ENCODE assay signal across 14 cellular contexts in genomic region chr2:30548386-30548785, GRCh38.
DNase-seq lines count a peak whose midpoint lies in the region; ATAC-seq and TF ChIP-seq lines count a peak whose summit lies in the region.
"Had no signal": no experiment of that assay in that cellular context is flagged by ENCODE, and none has a peak within 500 bp of the region (broad histone marks: within the 10 kb centered on the region; RNA-seq: fewer than 3 reads in every experiment).

No MANE protein-coding gene starts in this region.

- H4K20me1 ChIP-seq in hepatocyte (ENCODE audit: insufficient read depth, poor library complexity, severe bottlenecking) (no peaks in the 10 kb centered on the region), neural progenitor cell (ENCODE audit: low read depth) (peaks cover 8% of the 10 kb centered on the region)
- H4K20me1 ChIP-seq: BLaER1 treated with 17β-estradiol and CSF1 and Interleukin-3, amounts not matched to agents 10 nM and 100 nM had no signal

- H3K4me2 ChIP-seq in hepatocyte (peak overlapping the region; percentile 2), neural progenitor cell (no peak overlapping the region)
- H3K4me2 ChIP-seq: BLaER1 treated with 17β-estradiol and CSF1 and Interleukin-3, amounts not matched to agents 10 nM and 100 nM had no signal

- H3K9ac ChIP-seq in HUES6 (ENCODE audit: low read length) (no peak overlapping the region), neural progenitor cell (no peak overlapping the region)
- H3K9ac ChIP-seq: BLaER1 treated with 17β-estradiol and CSF1 and Interleukin-3, amounts not matched to agents 10 nM and 100 nM had no signal

- BruUV-seq in Caco-2 (replicated peaks; lab: Mats Ljungman, UMichigan): no TSS peak

- H3K27ac ChIP-seq in HUES6 (ENCODE audit: low read depth, low read length): peak overlapping the region; percentile 72
- peak overlapping the region; percentile 27 for H3K27ac ChIP-seq in hepatocyte
- H3K27ac ChIP-seq in neural progenitor cell: no peak overlapping the region
- H3K27ac ChIP-seq: BLaER1 treated with 17β-estradiol and CSF1 and Interleukin-3, amounts not matched to agents 10 nM and 100 nM had no signal

- H3K27me3 Mint-ChIP-seq in Caco-2 (ENCODE audit: insufficient read depth, unreplicated experiment) (no peaks in the 10 kb centered on the region), neural progenitor cell (ENCODE audit: insufficient read depth, low read depth) (no peaks in the 10 kb centered on the region)
- H3K27me3 Mint-ChIP-seq: CD4-positive, CD25-positive, alpha-beta regulatory T cell; IgD-negative memory B cell had no signal

- TF ChIP-seq CTCF in Caco-2 (IDR thresholded peaks at IDR 0.05; ENCODE audit: insufficient read depth in 1 of 2, low read depth in 1 of 2, low read length in 1 of 2, severe bottlenecking in 1 of 2, unreplicated experiment in 1 of 2) (no peak), hepatocyte (IDR thresholded peaks at IDR 0.05; ENCODE audit: poor library complexity) (no peak), neural progenitor cell (IDR thresholded peaks at IDR 0.05) (no peak)

- ATAC-seq in GM19324 (IDR thresholded peaks at IDR 0.05; ENCODE audit: low FRiP score, unreplicated experiment) (no peak), GM21723 (IDR thresholded peaks at IDR 0.05; ENCODE audit: unreplicated experiment) (no peak)

- H3K4me1 Mint-ChIP-seq in Caco-2 (ENCODE audit: low read depth, unreplicated experiment) (peaks cover 51% of the 10 kb centered on the region), neural progenitor cell (no peaks in the 10 kb centered on the region)

- H3K27ac Mint-ChIP-seq in Caco-2 (ENCODE audit: unreplicated experiment) (peak overlapping the region; percentile 37), neural progenitor cell (peak overlapping the region; percentile 11)
- H3K27ac Mint-ChIP-seq: CD4-positive, CD25-positive, alpha-beta regulatory T cell had no signal

- H3F3A ChIP-seq in neural progenitor cell (ENCODE audit: low read depth): no peaks in the 10 kb centered on the region

- no peaks in the 10 kb centered on the region for H3K79me2 ChIP-seq in hepatocyte
- no peaks in the 10 kb centered on the region for H3K79me2 ChIP-seq in neural progenitor cell (ENCODE audit: low read depth)

- no peaks in the 10 kb centered on the region for H3K27me3 ChIP-seq in Caco-2 (replicated peaks; ENCODE audit: control insufficient read depth, insufficient read depth, low read length)
- H3K27me3 ChIP-seq in HUES6 (ENCODE audit: control insufficient read depth, insufficient read depth, low read length): no peaks in the 10 kb centered on the region
- no peaks in the 10 kb centered on the region for H3K27me3 ChIP-seq in hepatocyte
- H3K27me3 ChIP-seq in neural progenitor cell: no peaks in the 10 kb centered on the region
- H3K27me3 ChIP-seq: BLaER1 treated with 17β-estradiol and CSF1 and Interleukin-3, amounts not matched to agents 10 nM and 100 nM had no signal

- CTCF ChIA-PET in Caco-2 (lab: Charles Lee): interaction anchor here (1.1 to 1.3 kb wide), 3 partner anchors 138 to 383 kb away, joined by 4 to 11 read pairs (median 6); no protein-coding TSS in a partner anchor

- intact Hi-C loops in Caco-2 (cut with micrococcal nuclease; ENCODE audit: unreplicated experiment): loop anchor here (1.0 to 5.0 kb wide), 4 partner anchors 38 to 331 kb away; no protein-coding TSS in a partner anchor

- peak in 1 of 2 experiments; percentile 65 for DNase-seq in Caco-2
- no peak for DNase-seq in hepatocyte (ENCODE audit: low spot score)
- no peak for DNase-seq in neural progenitor cell (ENCODE audit: low spot score)
- DNase-seq in NOMO-1 treated with dmso at 0.1 percent for 144 hours (lab: John Stamatoyannopoulos, UW; ENCODE audit: unreplicated experiment): no peak
- DNase-seq: ACHN; CD4-positive, CD25-positive, alpha-beta regulatory T cell; DMS79; GOT3; H9 had no signal

- peaks cover 41% of the 10 kb centered on the region for H3K4me1 ChIP-seq in Caco-2
- H3K4me1 ChIP-seq in HUES6 (ENCODE audit: control insufficient read depth, insufficient read depth, low read length): no peaks in the 10 kb centered on the region
- peaks cover 24% of the 10 kb centered on the region for H3K4me1 ChIP-seq in hepatocyte (ENCODE audit: insufficient read depth)
- peaks cover 7% of the 10 kb centered on the region for H3K4me1 ChIP-seq in neural progenitor cell

- H3K36me3 ChIP-seq in Caco-2 (ENCODE audit: control insufficient read depth, insufficient read depth, low read length): no peaks in the 10 kb centered on the region; the same call in 1 of the 2 replicates
- 0 out of 2 replicates have a peak, but pooled peaks cover 3% of the 10 kb centered on the region for H3K36me3 ChIP-seq in HUES6 (ENCODE audit: control insufficient read depth, insufficient read depth, low read length)
- H3K36me3 ChIP-seq in hepatocyte (replicated peaks; ENCODE audit: insufficient read depth, low read depth): no peaks in the 10 kb centered on the region
- no peaks in the 10 kb centered on the region for H3K36me3 ChIP-seq in neural progenitor cell

- POLR2A ChIA-PET in Caco-2 (lab: Charles Lee): interaction anchor here (0.7 to 0.9 kb wide), 2 partner anchors 17 to 330 kb away, joined by 3 to 5 read pairs; no protein-coding TSS in a partner anchor

- WGBS in hepatocyte (ENCODE audit: low lambda C conversion rate, missing lambda C conversion rate): 22% methylated on average over 2 of the region's 2 CpGs

- H3K4me3 ChIP-seq in Caco-2 (ENCODE audit: low read depth, low read length): no peak overlapping the region
- H3K4me3 ChIP-seq in HUES6 (ENCODE audit: low read depth, low read length): no peak overlapping the region
- H3K4me3 ChIP-seq in hepatocyte: no peak overlapping the region
- no peak overlapping the region for H3K4me3 ChIP-seq in neural progenitor cell
- H3K4me3 ChIP-seq: BLaER1 treated with 17β-estradiol and CSF1 and Interleukin-3, amounts not matched to agents 10 nM and 100 nM had no signal

- H3K4me3 Mint-ChIP-seq in Caco-2 (ENCODE audit: unreplicated experiment) (peak overlapping the region; percentile 6), neural progenitor cell (no peak overlapping the region)
- H3K4me3 Mint-ChIP-seq: CD4-positive, CD25-positive, alpha-beta regulatory T cell; H9; IgD-negative memory B cell had no signal

- H2AFZ ChIP-seq in hepatocyte: no peak overlapping the region
- H2AFZ ChIP-seq in neural progenitor cell (replicated peaks): no peak overlapping the region

- no peaks in the 10 kb centered on the region for H3K9me2 ChIP-seq in hepatocyte (replicated peaks; ENCODE audit: insufficient read depth)

- H3K9me3 Mint-ChIP-seq in Caco-2 (ENCODE audit: unreplicated experiment) (no peaks in the 10 kb centered on the region), neural progenitor cell (no peaks in the 10 kb centered on the region)
- H3K9me3 Mint-ChIP-seq: H9 had no signal

- H3K36me3 Mint-ChIP-seq in Caco-2 (ENCODE audit: insufficient read depth, unreplicated experiment) (peaks cover 19% of the 10 kb centered on the region), neural progenitor cell (peaks cover 9% of the 10 kb centered on the region)

- no peaks in the 10 kb centered on the region for H3K9me3 ChIP-seq in Caco-2
- H3K9me3 ChIP-seq in HUES6 (ENCODE audit: control insufficient read depth, insufficient read depth, low read depth, low read length): peaks cover 6% of the 10 kb centered on the region; the same call in 1 of the 2 replicates
- no peaks in the 10 kb centered on the region for H3K9me3 ChIP-seq in hepatocyte (ENCODE audit: low read depth)
- H3K9me3 ChIP-seq in neural progenitor cell (ENCODE audit: low read depth): no peaks in the 10 kb centered on the region
